In genomic region chr10:123571978-123572377, GRCh38 we compare ENCODE assay signal across 20 cellular contexts.
A peak's percentile ranks its signal among the peaks of the same experiment; 100 is the strongest.
DNase-seq lines count a peak whose midpoint lies in the region; ATAC-seq and TF ChIP-seq lines count a peak whose summit lies in the region.
"Had no signal": no experiment of that assay in that cellular context is flagged by ENCODE, and none has a peak within 500 bp of the region (broad histone marks: within the 10 kb centered on the region; RNA-seq: fewer than 3 reads in every experiment).

No MANE protein-coding gene starts in this region.

- no peak overlapping the region for H3K27ac ChIP-seq in sigmoid colon
- H3K27ac ChIP-seq: HL-60, SJCRH30 had no signal

- H3K4me1 ChIP-seq in sigmoid colon = no peaks in the 10 kb centered on the region
- H3K4me1 ChIP-seq: BE2C, Caco-2, SJCRH30 had no signal

- TF ChIP-seq EP300 in sigmoid colon (IDR thresholded peaks at IDR 0.05) = no peak

- ATAC-seq in GM21723 (IDR thresholded peaks at IDR 0.05; ENCODE audit: unreplicated experiment) = no peak
- ATAC-seq: T-cell had no signal

- H3K4me3 ChIP-seq in GM06990 (replicated peaks; ENCODE audit: low read depth, low read length) (no peak overlapping the region), sigmoid colon (no peak overlapping the region)
- H3K4me3 ChIP-seq: SJCRH30 had no signal

- H3K36me3 ChIP-seq in GM06990 (ENCODE audit: control insufficient read depth, insufficient read depth, low read length) = no peaks in the 10 kb centered on the region
- no peaks in the 10 kb centered on the region for H3K36me3 ChIP-seq in sigmoid colon
- H3K36me3 ChIP-seq: BE2C, SJCRH30 had no signal

- DNase-seq in GM06990 (ENCODE audit: extremely low read depth, insufficient read length) = no peak
- peak; percentile 39 for DNase-seq in NCI-H510A (lab: John Stamatoyannopoulos, UW)
- DNase-seq in islet precursor cell = peak; percentile 12
- DNase-seq in sigmoid colon = peak; percentile 15
- no peak for DNase-seq in NCI-H526 treated with DMSO at 0.1 percent for 48 hours (lab: John Stamatoyannopoulos, UW)
- DNase-seq in ureter (ENCODE audit: low spot score) = no peak
- DNase-seq: BE2C; Caco-2; CD4-positive, alpha-beta T cell; DND-41; KG1; NCI-H1105; NCI-H146; NCI-H2029 treated with DMSO at 0.1 percent for 48 hours; NCI-H774; OCI-M1; SJCRH30 had no signal

- WGBS in sigmoid colon, 2 donors = 72 to 82% methylated on average over 8 of the region's 8 CpGs

- H3K9me3 ChIP-seq in sigmoid colon = no peaks in the 10 kb centered on the region
- H3K9me3 ChIP-seq: BE2C, Caco-2, SJCRH30 had no signal

- peak; percentile 1 for TF ChIP-seq CTCF in GM06990 (IDR thresholded peaks at IDR 0.05; ENCODE audit: insufficient read depth, low read length, poor library complexity, severe bottlenecking)
- no peak for TF ChIP-seq CTCF in sigmoid colon (IDR thresholded peaks at IDR 0.05)

- TF ChIP-seq POLR2A in sigmoid colon (IDR thresholded peaks at IDR 0.05) = no peak

- intact Hi-C loops in sigmoid colon (cut with DNase I) = no loop called here

- H3K27me3 ChIP-seq in GM06990 (replicated peaks; ENCODE audit: control insufficient read depth, insufficient read depth, low read length) = no peaks in the 10 kb centered on the region; the same call in none of the 2 replicates
- peaks cover 0 to 52% (median 20%) of the 10 kb centered on the region in 3 donors for H3K27me3 ChIP-seq in sigmoid colon
- H3K27me3 ChIP-seq: SJCRH30 had no signal

Comparison
In these comparisons a context has a peak if more than half of its experiments do, and no peak if none do; other contexts are left out.
1. DNase-seq: peak in NCI-H510A (single experiment), islet precursor cell (single experiment) and sigmoid colon (single experiment); none in GM06990 (single experiment), NCI-H526 treated with DMSO at 0.1 percent for 48 hours (single experiment) and ureter (single experiment).